ENCODE assay signal across 18 cellular contexts in the genomic region with DNA sequence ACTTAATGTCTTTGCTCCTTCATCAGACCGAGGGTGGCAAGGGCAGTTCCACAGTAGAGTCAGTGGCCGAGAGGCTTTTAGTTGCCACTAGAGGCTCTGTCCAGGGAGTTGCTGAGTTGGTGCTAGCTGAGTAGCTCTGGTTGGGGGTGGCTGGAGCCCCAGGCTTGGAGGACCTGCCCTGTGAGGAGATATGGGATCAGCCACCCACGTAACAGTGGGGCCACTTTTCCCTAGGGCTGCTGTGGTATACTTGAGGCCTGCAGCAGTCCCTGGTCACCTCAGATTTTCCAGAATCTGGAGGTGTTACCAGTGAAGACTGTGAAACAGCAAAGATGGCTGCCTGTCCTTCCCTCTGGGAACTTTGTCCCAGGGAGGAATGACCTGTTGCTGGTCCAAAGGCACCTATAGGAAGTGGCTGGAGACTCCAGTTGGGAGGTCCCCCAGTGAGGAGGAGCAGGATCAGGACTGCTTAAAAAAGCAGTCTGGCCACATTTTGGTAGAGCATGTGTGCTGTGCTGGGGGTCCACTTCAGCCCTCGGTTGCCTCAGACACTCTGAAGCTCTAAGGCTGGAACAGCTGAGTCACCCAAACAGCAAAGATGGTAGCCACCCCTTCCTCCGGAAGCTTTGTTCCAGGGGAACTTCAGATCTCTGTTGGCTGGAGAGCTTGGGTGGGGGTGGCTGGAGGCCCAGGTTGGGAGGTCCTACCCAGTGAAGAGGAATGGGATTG.
A peak's percentile ranks its signal among the peaks of the same experiment; 100 is the strongest.
DNase-seq lines count a peak whose midpoint lies in the region; ATAC-seq, FAIRE-seq and TF ChIP-seq lines count a peak whose summit lies in the region.
"Had no signal": no experiment of that assay in that cellular context is flagged by ENCODE, and none has a peak within 500 bp of the region (broad histone marks: within the 10 kb centered on the region; RNA-seq: fewer than 3 reads in every experiment).

No MANE protein-coding gene starts in this region.

- 68% methylated on average over 4 of the region's 5 CpGs for WGBS in HepG2 (ENCODE audit: low lambda C conversion rate)
- WGBS in right lobe of liver (ENCODE audit: insufficient coverage, low coverage, low lambda C conversion rate, missing lambda C conversion rate), result no CpG with 5 or more reads among the region's 5 CpGs

- intact Hi-C loops in HepG2 (cut with micrococcal nuclease; ENCODE audit: unreplicated experiment) (no loop called here), right lobe of liver (cut with DNase I) (no loop called here)

- no peaks in the 10 kb centered on the region for H3K27me3 ChIP-seq in HepG2 (ENCODE audit: control insufficient read depth in 1 of 2, insufficient read depth in 2 of 2, low read length in 2 of 2)
- no peaks in the 10 kb centered on the region for H3K27me3 ChIP-seq in right lobe of liver
- H3K27me3 ChIP-seq: suprapubic skin had no signal

- peaks cover 52% of the 10 kb centered on the region for H3K36me3 Mint-ChIP-seq in activated naive CD8-positive, alpha-beta T cell treated with anti-CD3 and anti-CD28 coated beads for 36 hours

- H3K27ac ChIP-seq in HepG2 (ENCODE audit: extremely low read length, insufficient read depth, low read length), result no peak overlapping the region
- no peak overlapping the region for H3K27ac ChIP-seq in right lobe of liver
- H3K27ac ChIP-seq: parathyroid adenoma, suprapubic skin had no signal

- H3K4me1 Mint-ChIP-seq in activated naive CD8-positive, alpha-beta T cell treated with anti-CD3 and anti-CD28 coated beads for 36 hours, result peaks cover 62% of the 10 kb centered on the region

- no peak overlapping the region for H3K4me2 ChIP-seq in HepG2 (ENCODE audit: low read depth, low read length)

- POLR2A ChIA-PET in HepG2 (lab: Yijun Ruan, JAX), result no interaction called here

- TF ChIP-seq CTCF in HepG2 (CRISPR knock-in tag; IDR thresholded peaks at IDR 0.05) (no peak), right lobe of liver (IDR thresholded peaks at IDR 0.05) (no peak)

- no peak for FAIRE-seq in HepG2 (lab: Jason Lieb, UNC)

- peak overlapping the region; percentile 65 for H3K27ac Mint-ChIP-seq in activated naive CD8-positive, alpha-beta T cell treated with anti-CD3 and anti-CD28 coated beads for 36 hours

- no TSS peak for BruUV-seq in HepG2 (replicated peaks; lab: Mats Ljungman, UMichigan)

- no peak overlapping the region for H3K4me3 Mint-ChIP-seq in activated naive CD8-positive, alpha-beta T cell treated with anti-CD3 and anti-CD28 coated beads for 36 hours
- H3K4me3 Mint-ChIP-seq: activated T-cell treated with anti-CD3 and anti-CD28 coated beads, Interleukin-2, amount 50 U/mL, for 72 hours had no signal

- H3K36me3 ChIP-seq in HepG2 (replicated peaks in 1 of 2; ENCODE audit: control insufficient read depth in 1 of 2, insufficient read depth in 2 of 2, low read length in 2 of 2), result no peaks in the 10 kb centered on the region; a peak in 1 of 5 replicates
- H3K36me3 ChIP-seq in right lobe of liver, result no peaks in the 10 kb centered on the region
- H3K36me3 ChIP-seq: suprapubic skin had no signal

- no peak for TF ChIP-seq POLR2A in HepG2 (IDR thresholded peaks at IDR 0.05; ENCODE audit: insufficient read depth in 1 of 2, low read depth in 2 of 2, low read length in 2 of 2)
- no peak for TF ChIP-seq POLR2A in right lobe of liver (IDR thresholded peaks at IDR 0.05)

- peak; percentile 65 for ATAC-seq in HepG2
- no peak for ATAC-seq in right lobe of liver
- ATAC-seq: activated T-cell treated with anti-CD3 and anti-CD28 coated beads, Interleukin-2, amount 50 U/mL, for 72 hours; PC-3 had no signal

- H4K20me1 ChIP-seq in HepG2 (ENCODE audit: insufficient read depth, low read length), result no peaks in the 10 kb centered on the region; the same call in 1 of the 2 replicates

- H3K79me2 ChIP-seq in HepG2 (ENCODE audit: insufficient read depth, low read length), result peaks cover 43% of the 10 kb centered on the region

- in situ Hi-C loops in HepG2 (cut with HindIII; ENCODE audit: extremely low pct_ligation_motif_present, low pct_unique_long_range_greater_than_20kb), result no loop called here

- peaks cover 22% of the 10 kb centered on the region for H3K9me3 ChIP-seq in HepG2 (ENCODE audit: low read length)
- H3K9me3 ChIP-seq in right lobe of liver, result no peaks in the 10 kb centered on the region

- CTCF ChIA-PET in HepG2 (lab: Yijun Ruan, JAX; ENCODE audit: low intra/inter-chr PET ratio, low total read pairs), result no interaction called here

- no peak overlapping the region for H2AFZ ChIP-seq in HepG2 (ENCODE audit: low read length)
- H2AFZ ChIP-seq: parathyroid adenoma had no signal

- H3K9me3 Mint-ChIP-seq in activated naive CD8-positive, alpha-beta T cell treated with anti-CD3 and anti-CD28 coated beads for 36 hours, result peaks cover 34% of the 10 kb centered on the region

- no peak overlapping the region for H3K9ac ChIP-seq in HepG2 (ENCODE audit: insufficient read depth, low read depth, low read length)
- H3K9ac ChIP-seq: parathyroid adenoma had no signal

- no peaks in the 10 kb centered on the region for H3K27me3 Mint-ChIP-seq in activated naive CD8-positive, alpha-beta T cell treated with anti-CD3 and anti-CD28 coated beads for 36 hours

- H3K4me3 ChIP-seq in HepG2 (replicated peaks in 1 of 3; ENCODE audit: insufficient read depth in 1 of 3, low read depth in 2 of 3, low read length in 3 of 3), result no peak overlapping the region
- H3K4me3 ChIP-seq in right lobe of liver, result no peak overlapping the region
- H3K4me3 ChIP-seq: suprapubic skin had no signal

- no peak for TF ChIP-seq RAD21 in HepG2 (CRISPR knock-in tag; IDR thresholded peaks at IDR 0.05)

- TF ChIP-seq EP300 in HepG2 (IDR thresholded peaks at IDR 0.05; ENCODE audit: low read depth in 2 of 2, low read length in 2 of 2) (no peak), HepG2 (CRISPR knock-in tag; IDR thresholded peaks at IDR 0.05; ENCODE audit: borderline replicate concordance) (no peak)

- H3K4me1 ChIP-seq in HepG2 (ENCODE audit: insufficient read depth, low read length), result peaks cover 11% of the 10 kb centered on the region
- H3K4me1 ChIP-seq in right lobe of liver, result peaks cover 0 to 5% (median 0%) of the 10 kb centered on the region in 4 donors
- H3K4me1 ChIP-seq: parathyroid adenoma had no signal

- DNase-seq in HepG2 (ENCODE audit: low spot score), result no peak
- no peak for DNase-seq in right lobe of liver
- no peak for DNase-seq in activated naive CD8-positive, alpha-beta T cell treated with anti-CD3 and anti-CD28 coated beads for 36 hours
- peak; percentile 50 for DNase-seq in iris pigment epithelial cell (ENCODE audit: low read depth)
- DNase-seq in NCI-H1105 treated with DMSO at 0.1 percent for 48 hours (lab: John Stamatoyannopoulos, UW), result no peak
- DNase-seq in NCI-H2081 treated with DMSO at 0.1 percent for 48 hours (lab: John Stamatoyannopoulos, UW), result no peak
- no peak for DNase-seq in NOMO-1 treated with DMSO at 0.1 percent for 48 hours (lab: John Stamatoyannopoulos, UW; ENCODE audit: unreplicated experiment)
- DNase-seq in globus pallidus (ENCODE audit: low spot score), result no peak
- DNase-seq: activated T-cell treated with anti-CD3 and anti-CD28 coated beads, Interleukin-2, amount 50 U/mL, for 72 hours; Calu3; effector CD4-positive, alpha-beta T cell; NCI-H1048; NCI-H2227 treated with DMSO at 0.1 percent for 48 hours; PC-3; stimulated activated CD4-positive, alpha-beta T cell treated with anti-CD3 and anti-CD28 coated beads, Interleukin-12 subunit alpha, Interleukin-12 subunit beta, amount 100 ng/mL, for 4 hours; T-helper 1 cell had no signal

TF ChIP-seq in HepG2, 621 proteins besides CTCF, POLR2A, EP300 and RAD21 (continues in another document):
- TF ChIP-seq SOX5 (CRISPR knock-in tag; IDR thresholded peaks at IDR 0.05; ENCODE audit: borderline replicate concordance) (no peak), POLR2AphosphoS5 (IDR thresholded peaks at IDR 0.05; ENCODE audit: low read depth, low read length) (no peak), CC2D1A (CRISPR knock-in tag; IDR thresholded peaks at IDR 0.05) (no peak), BCL6 (CRISPR knock-in tag; IDR thresholded peaks at IDR 0.05) (no peak), ZC3H13 (CRISPR knock-in tag; IDR thresholded peaks at IDR 0.05) (no peak), MTF2 (CRISPR knock-in tag; IDR thresholded peaks at IDR 0.05; ENCODE audit: borderline replicate concordance) (no peak), PCBP1 (IDR thresholded peaks at IDR 0.05; ENCODE audit: borderline replicate concordance, low read depth, low read length) (no peak), RNF2 (conservative IDR thresholded peaks at IDR 0.05; ENCODE audit: low read depth) (no peak), ZNF431 (CRISPR knock-in tag; IDR thresholded peaks at IDR 0.05; ENCODE audit: borderline replicate concordance, low read depth) (no peak), ZNF501 (CRISPR knock-in tag; IDR thresholded peaks at IDR 0.05) (no peak)
- TF ChIP-seq, protein P1, sequence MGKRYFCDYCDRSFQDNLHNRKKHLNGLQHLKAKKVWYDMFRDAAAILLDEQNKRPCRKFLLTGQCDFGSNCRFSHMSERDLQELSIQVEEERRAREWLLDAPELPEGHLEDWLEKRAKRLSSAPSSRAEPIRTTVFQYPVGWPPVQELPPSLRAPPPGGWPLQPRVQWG (CRISPR knock-in tag; IDR thresholded peaks at IDR 0.05; ENCODE audit: borderline replicate concordance, low read depth), result no peak
- TF ChIP-seq, protein P2, sequence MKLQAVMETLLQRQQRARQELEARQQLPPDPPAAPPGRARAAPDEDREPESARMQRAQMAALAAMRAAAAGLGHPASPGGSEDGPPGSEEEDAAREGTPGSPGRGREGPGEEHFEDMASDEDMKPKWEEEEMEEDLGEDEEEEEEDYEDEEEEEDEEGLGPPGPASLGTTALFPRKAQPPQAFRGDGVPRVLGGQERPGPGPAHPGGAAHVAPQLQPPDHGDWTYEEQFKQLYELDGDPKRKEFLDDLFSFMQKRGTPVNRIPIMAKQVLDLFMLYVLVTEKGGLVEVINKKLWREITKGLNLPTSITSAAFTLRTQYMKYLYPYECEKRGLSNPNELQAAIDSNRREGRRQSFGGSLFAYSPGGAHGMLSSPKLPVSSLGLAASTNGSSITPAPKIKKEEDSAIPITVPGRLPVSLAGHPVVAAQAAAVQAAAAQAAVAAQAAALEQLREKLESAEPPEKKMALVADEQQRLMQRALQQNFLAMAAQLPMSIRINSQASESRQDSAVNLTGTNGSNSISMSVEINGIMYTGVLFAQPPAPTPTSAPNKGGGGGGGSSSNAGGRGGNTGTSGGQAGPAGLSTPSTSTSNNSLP (IDR thresholded peaks at IDR 0.05; ENCODE audit: low read depth, low read length), result no peak
- TF ChIP-seq, protein P3, sequence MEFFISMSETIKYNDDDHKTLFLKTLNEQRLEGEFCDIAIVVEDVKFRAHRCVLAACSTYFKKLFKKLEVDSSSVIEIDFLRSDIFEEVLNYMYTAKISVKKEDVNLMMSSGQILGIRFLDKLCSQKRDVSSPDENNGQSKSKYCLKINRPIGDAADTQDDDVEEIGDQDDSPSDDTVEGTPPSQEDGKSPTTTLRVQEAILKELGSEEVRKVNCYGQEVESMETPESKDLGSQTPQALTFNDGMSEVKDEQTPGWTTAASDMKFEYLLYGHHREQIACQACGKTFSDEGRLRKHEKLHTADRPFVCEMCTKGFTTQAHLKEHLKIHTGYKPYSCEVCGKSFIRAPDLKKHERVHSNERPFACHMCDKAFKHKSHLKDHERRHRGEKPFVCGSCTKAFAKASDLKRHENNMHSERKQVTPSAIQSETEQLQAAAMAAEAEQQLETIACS (CRISPR knock-in tag; IDR thresholded peaks at IDR 0.05), result no peak
